ENCODE assay signal across 1 cellular context in the genomic region with DNA sequence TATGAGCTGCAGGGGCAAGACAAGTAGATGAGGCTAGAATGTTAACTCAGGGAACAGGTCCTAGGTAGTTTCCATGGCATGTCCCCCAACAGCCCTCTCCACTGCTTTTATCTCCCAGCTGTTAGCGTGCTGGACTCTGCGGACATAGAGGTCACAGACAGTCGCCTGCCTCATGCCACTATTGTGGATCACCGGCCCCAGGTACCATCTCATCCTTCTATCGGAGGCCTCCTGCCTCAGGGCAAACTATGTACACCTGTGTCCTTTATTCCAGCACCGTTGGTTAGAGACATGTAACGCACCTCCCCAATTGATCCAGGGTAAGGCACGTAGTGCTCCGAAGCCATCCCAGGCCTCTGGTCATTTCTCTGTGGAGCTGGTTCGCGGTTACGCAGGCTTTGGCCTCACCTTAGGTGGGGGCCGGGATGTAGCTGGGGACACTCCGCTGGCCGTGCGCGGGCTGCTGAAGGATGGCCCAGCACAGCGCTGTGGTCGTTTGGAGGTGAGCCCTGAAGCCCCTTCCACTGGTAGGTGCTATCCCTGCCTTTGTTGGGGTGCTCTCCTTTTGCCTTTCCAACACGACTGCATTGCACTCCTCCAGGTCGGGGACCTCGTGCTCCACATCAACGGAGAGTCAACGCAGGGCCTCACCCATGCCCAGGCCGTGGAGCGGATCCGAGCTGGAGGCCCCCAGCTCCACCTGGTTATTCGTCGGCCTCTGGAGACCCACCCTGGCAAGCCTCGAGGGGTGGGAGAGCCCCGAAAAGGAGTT.
TF ChIP-seq lines count a peak whose summit lies in the region.

No MANE protein-coding gene starts in this region.

TF ChIP-seq in HepG2, 621 proteins besides CTCF, POLR2A, EP300 and RAD21:
- TF ChIP-seq HNF4G (IDR thresholded peaks at IDR 0.05; ENCODE audit: borderline replicate concordance, low read depth, low read length) (no peak), HNF4G (CRISPR knock-in tag; IDR thresholded peaks at IDR 0.05; ENCODE audit: borderline replicate concordance, low read depth) (no peak), ZNF256 (CRISPR knock-in tag; conservative IDR thresholded peaks at IDR 0.05) (no peak)
- TF ChIP-seq, protein P1, sequence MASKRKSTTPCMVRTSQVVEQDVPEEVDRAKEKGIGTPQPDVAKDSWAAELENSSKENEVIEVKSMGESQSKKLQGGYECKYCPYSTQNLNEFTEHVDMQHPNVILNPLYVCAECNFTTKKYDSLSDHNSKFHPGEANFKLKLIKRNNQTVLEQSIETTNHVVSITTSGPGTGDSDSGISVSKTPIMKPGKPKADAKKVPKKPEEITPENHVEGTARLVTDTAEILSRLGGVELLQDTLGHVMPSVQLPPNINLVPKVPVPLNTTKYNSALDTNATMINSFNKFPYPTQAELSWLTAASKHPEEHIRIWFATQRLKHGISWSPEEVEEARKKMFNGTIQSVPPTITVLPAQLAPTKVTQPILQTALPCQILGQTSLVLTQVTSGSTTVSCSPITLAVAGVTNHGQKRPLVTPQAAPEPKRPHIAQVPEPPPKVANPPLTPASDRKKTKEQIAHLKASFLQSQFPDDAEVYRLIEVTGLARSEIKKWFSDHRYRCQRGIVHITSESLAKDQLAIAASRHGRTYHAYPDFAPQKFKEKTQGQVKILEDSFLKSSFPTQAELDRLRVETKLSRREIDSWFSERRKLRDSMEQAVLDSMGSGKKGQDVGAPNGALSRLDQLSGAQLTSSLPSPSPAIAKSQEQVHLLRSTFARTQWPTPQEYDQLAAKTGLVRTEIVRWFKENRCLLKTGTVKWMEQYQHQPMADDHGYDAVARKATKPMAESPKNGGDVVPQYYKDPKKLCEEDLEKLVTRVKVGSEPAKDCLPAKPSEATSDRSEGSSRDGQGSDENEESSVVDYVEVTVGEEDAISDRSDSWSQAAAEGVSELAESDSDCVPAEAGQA (IDR thresholded peaks at IDR 0.05; ENCODE audit: low read depth) = no peak
- TF ChIP-seq, protein P1 (CRISPR knock-in tag; IDR thresholded peaks at IDR 0.05; ENCODE audit: borderline replicate concordance) = no peak
- TF ChIP-seq, protein P2, sequence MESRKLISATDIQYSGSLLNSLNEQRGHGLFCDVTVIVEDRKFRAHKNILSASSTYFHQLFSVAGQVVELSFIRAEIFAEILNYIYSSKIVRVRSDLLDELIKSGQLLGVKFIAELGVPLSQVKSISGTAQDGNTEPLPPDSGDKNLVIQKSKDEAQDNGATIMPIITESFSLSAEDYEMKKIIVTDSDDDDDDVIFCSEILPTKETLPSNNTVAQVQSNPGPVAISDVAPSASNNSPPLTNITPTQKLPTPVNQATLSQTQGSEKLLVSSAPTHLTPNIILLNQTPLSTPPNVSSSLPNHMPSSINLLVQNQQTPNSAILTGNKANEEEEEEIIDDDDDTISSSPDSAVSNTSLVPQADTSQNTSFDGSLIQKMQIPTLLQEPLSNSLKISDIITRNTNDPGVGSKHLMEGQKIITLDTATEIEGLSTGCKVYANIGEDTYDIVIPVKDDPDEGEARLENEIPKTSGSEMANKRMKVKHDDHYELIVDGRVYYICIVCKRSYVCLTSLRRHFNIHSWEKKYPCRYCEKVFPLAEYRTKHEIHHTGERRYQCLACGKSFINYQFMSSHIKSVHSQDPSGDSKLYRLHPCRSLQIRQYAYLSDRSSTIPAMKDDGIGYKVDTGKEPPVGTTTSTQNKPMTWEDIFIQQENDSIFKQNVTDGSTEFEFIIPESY (CRISPR knock-in tag; IDR thresholded peaks at IDR 0.05) = 0 out of 2 replicates have a peak, but pooled peaks have one; percentile 43
